17 cellular contexts compared by ENCODE assay signal in the genomic region with DNA sequence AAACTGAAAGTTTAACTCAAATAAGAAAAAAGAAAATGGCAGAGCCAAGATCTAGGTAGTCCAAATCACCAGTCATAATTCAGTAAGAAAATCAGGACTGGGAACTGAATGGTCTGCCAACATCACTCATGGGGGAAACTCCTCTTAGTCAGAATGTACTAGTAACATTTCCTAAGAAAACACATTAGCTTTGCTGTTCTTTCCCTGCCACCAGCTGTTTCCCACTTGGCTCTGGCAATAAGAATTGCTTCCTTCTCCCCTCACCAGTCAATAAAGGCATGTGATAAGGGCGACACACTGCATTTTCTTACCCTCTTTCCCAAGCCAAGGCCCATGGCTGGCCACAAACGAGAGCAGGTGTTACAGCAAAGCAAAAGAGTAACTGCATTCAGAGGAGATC. TPM values are rescaled to one million over a fixed set of nuclear protein-coding genes. Genes with fewer than 3 reads are reported as not detected.
DNase-seq lines count a peak whose midpoint lies in the region; ATAC-seq and TF ChIP-seq lines count a peak whose summit lies in the region.
"Had no signal": no experiment of that assay in that cellular context is flagged by ENCODE, and none has a peak within 500 bp of the region (broad histone marks: within the 10 kb centered on the region; RNA-seq: fewer than 3 reads in every experiment).

No MANE protein-coding gene starts in this region.

- DNase-seq in body of pancreas (peak; percentile 24 to 63 (median 50)), Right ventricle myocardium superior (no peak), psoas muscle (no peak), KG1 (lab: John Stamatoyannopoulos, UW) (no peak), H4 (ENCODE audit: low spot score) (no peak), natural killer cell (no peak)
- DNase-seq: activated CD4-positive, CD25-positive, alpha-beta regulatory T cell treated with anti-CD3 and anti-CD28 coated beads, Interleukin-2, amount 50 U/mL, for 72 hours; activated CD8-positive, alpha-beta memory T cell treated with anti-CD3 and anti-CD28 coated beads, Interleukin-2, amount 10 ng/mL, durations not matched to agents 7 days and 5 days; activated effector memory CD4-positive, alpha-beta T cell treated with anti-CD3 and anti-CD28 coated beads, Interleukin-2, amount 50 U/mL, for 16 hours; cortex of kidney; NCI-H187; posterior cingulate gyrus; stimulated activated CD4-positive, alpha-beta T cell treated with anti-CD3 and anti-CD28 coated beads, Interleukin-12 subunit alpha, Interleukin-12 subunit beta, amount 100 ng/mL, for 4 hours had no signal

- H3K27ac ChIP-seq in HUES6 (ENCODE audit: low read depth, low read length) (peak overlapping the region; percentile 6; the same call in 1 of the 2 replicates), body of pancreas (peak overlapping the region in 1 of 4 donors; percentile 63), psoas muscle (no peak overlapping the region)
- H3K27ac ChIP-seq: epithelial cell of prostate had no signal

- H3K36me3 Mint-ChIP-seq in natural killer cell: peaks cover 32% of the 10 kb centered on the region

- H3K4me1 ChIP-seq in HUES6 (ENCODE audit: control insufficient read depth, insufficient read depth, low read length) (no peaks in the 10 kb centered on the region), body of pancreas (peaks cover 13% of the 10 kb centered on the region), psoas muscle (no peaks in the 10 kb centered on the region)
- H3K4me1 ChIP-seq: tibial nerve had no signal

- H3K4me1 Mint-ChIP-seq in natural killer cell: no peaks in the 10 kb centered on the region
- H3K4me1 Mint-ChIP-seq: activated CD8-positive, alpha-beta memory T cell treated with anti-CD3 and anti-CD28 coated beads, Interleukin-2, amount 10 ng/mL, durations not matched to agents 7 days and 5 days had no signal

- H3K27ac Mint-ChIP-seq in natural killer cell: no peak overlapping the region
- H3K27ac Mint-ChIP-seq: activated CD8-positive, alpha-beta memory T cell treated with anti-CD3 and anti-CD28 coated beads, Interleukin-2, amount 10 ng/mL, durations not matched to agents 7 days and 5 days had no signal

- intact Hi-C loops in body of pancreas (cut with DNase I) (no loop called here), Right ventricle myocardium superior (cut with DNase I) (no loop called here), psoas muscle (cut with DNase I) (no loop called here), natural killer cell (cut with micrococcal nuclease) (no loop called here)

- H3K27me3 ChIP-seq in HUES6 (ENCODE audit: control insufficient read depth, insufficient read depth, low read length) (no peaks in the 10 kb centered on the region), body of pancreas (no peaks in the 10 kb centered on the region), psoas muscle (ENCODE audit: insufficient read depth in 3 of 3, low read length in 2 of 3) (no peaks in the 10 kb centered on the region)
- H3K27me3 ChIP-seq: tibial nerve had no signal

- no peak for TF ChIP-seq POLR2A in body of pancreas (IDR thresholded peaks at IDR 0.05)

- no peak for TF ChIP-seq CTCF in body of pancreas (IDR thresholded peaks at IDR 0.05)
- no peak for TF ChIP-seq CTCF in psoas muscle (IDR thresholded peaks at IDR 0.05)
- TF ChIP-seq CTCF in natural killer cell (IDR thresholded peaks at IDR 0.05): no peak

- ATAC-seq in body of pancreas: peak; percentile 60
- ATAC-seq in Right ventricle myocardium superior (ENCODE audit: poor library complexity): peak; percentile 85
- peak in 3 of 4 donors; percentile 56 to 65 (median 63) for ATAC-seq in psoas muscle
- ATAC-seq in natural killer cell: no peak
- ATAC-seq in GM18873 (IDR thresholded peaks at IDR 0.05; ENCODE audit: low FRiP score, unreplicated experiment): no peak
- ATAC-seq: activated CD8-positive, alpha-beta memory T cell treated with anti-CD3 and anti-CD28 coated beads, Interleukin-2, amount 10 ng/mL, durations not matched to agents 7 days and 5 days had no signal

- WGBS in body of pancreas, 2 donors: 14 to 21% methylated on average over 2 of the region's 2 CpGs
- WGBS in psoas muscle, 3 donors: 25 to 40% (median 39%) methylated on average over 2 of the region's 2 CpGs

- no peaks in the 10 kb centered on the region for H3K27me3 Mint-ChIP-seq in natural killer cell (ENCODE audit: low read depth in 2 of 2)
- H3K27me3 Mint-ChIP-seq: activated CD8-positive, alpha-beta memory T cell treated with anti-CD3 and anti-CD28 coated beads, Interleukin-2, amount 10 ng/mL, durations not matched to agents 7 days and 5 days had no signal

- no peak overlapping the region for H3K4me3 Mint-ChIP-seq in natural killer cell
- H3K4me3 Mint-ChIP-seq: activated CD8-positive, alpha-beta memory T cell treated with anti-CD3 and anti-CD28 coated beads, Interleukin-2, amount 10 ng/mL, durations not matched to agents 7 days and 5 days had no signal

- H3K4me3 ChIP-seq in HUES6 (ENCODE audit: low read depth, low read length) (no peak overlapping the region), body of pancreas (no peak overlapping the region), psoas muscle (no peak overlapping the region)
- H3K4me3 ChIP-seq: tibial nerve had no signal

- peaks cover 59% of the 10 kb centered on the region for H3K36me3 ChIP-seq in HUES6 (ENCODE audit: control insufficient read depth, insufficient read depth, low read length)
- no peaks in the 10 kb centered on the region for H3K36me3 ChIP-seq in body of pancreas (replicated peaks in 1 of 2; ENCODE audit: insufficient read depth in 1 of 2, low read depth in 2 of 2)
- H3K36me3 ChIP-seq in psoas muscle (ENCODE audit: insufficient read depth in 1 of 2, low read depth in 1 of 2): peaks cover 5 to 75% of the 10 kb centered on the region in 2 donors

- H3K9me3 ChIP-seq in HUES6 (ENCODE audit: control insufficient read depth, insufficient read depth, low read depth, low read length): no peaks in the 10 kb centered on the region
- no peaks in the 10 kb centered on the region for H3K9me3 ChIP-seq in body of pancreas
- H3K9me3 ChIP-seq in psoas muscle: no peaks in the 10 kb centered on the region
- H3K9me3 ChIP-seq: tibial nerve had no signal

- no peak overlapping the region for H3K9ac ChIP-seq in HUES6 (ENCODE audit: low read length)

- H3K9me3 Mint-ChIP-seq in natural killer cell: no peaks in the 10 kb centered on the region

RNA-seq across cellular contexts. Expression of a gene that starts 46.1 kb away (rescaled TPM):
- total RNA-seq in body of pancreas (10 to 100 TPM; 20.8 to 28.0 TPM), Right ventricle myocardium superior (10.9 TPM), psoas muscle (10 to 100 TPM; 11.0 to 14.1 (median 13.2) TPM), natural killer cell (10 to 100 TPM; 14.3 to 20.8 (median 17.0) TPM)
- 10 to 100 TPM; 16.7 to 20.3 (median 19.4) TPM for polyA plus RNA-seq in psoas muscle
- total RNA-seq in H4 (2014; rRNA removed; shearing (Covaris generic)): 37.0 and 41.7 TPM in 2 replicates

Comparison
In these comparisons a context has a peak if more than half of its experiments do, and no peak if none do; other contexts are left out.
1. ATAC-seq: peak in body of pancreas (single experiment), Right ventricle myocardium superior (single experiment) and psoas muscle (3 of 4); none in natural killer cell (0 of 3) and GM18873 (single experiment).
2. DNase-seq: peak in body of pancreas (4 of 4); none in Right ventricle myocardium superior (single experiment), psoas muscle (0 of 2), KG1 (single experiment), H4 (single experiment) and natural killer cell (single experiment).